In genomic region chr15:62119926-62120273, GRCh38 we compare ENCODE assay signal across 13 cellular contexts. TPM values are rescaled to one million over a fixed set of nuclear protein-coding genes. Genes with fewer than 3 reads are reported as not detected.
A peak's percentile ranks its signal among the peaks of the same experiment; 100 is the strongest.
DNase-seq lines count a peak whose midpoint lies in the region; ATAC-seq and TF ChIP-seq lines count a peak whose summit lies in the region.
"Had no signal": no experiment of that assay in that cellular context is flagged by ENCODE, and none has a peak within 500 bp of the region (broad histone marks: within the 10 kb centered on the region; RNA-seq: fewer than 3 reads in every experiment).

No MANE protein-coding gene starts in this region.

- H3K4me3 Mint-ChIP-seq in T-helper 1 cell treated with Interleukin-12 subunit alpha and Interleukin-12 subunit beta and Interleukin-4 antibody, amounts not matched to agents 30 μg/mL and 1 μg/mL, for 36 hours = no peak overlapping the region
- H3K4me3 Mint-ChIP-seq: activated B cell treated with CpG ODN at 0.5 μM for 24 hours had no signal

- H3K27ac ChIP-seq in Peyer's patch = peak overlapping the region in 3 of 4 donors; percentile 16 to 78 (median 70)
- H3K27ac ChIP-seq in esophagus (ENCODE audit: low read depth in 2 of 2, low read length in 1 of 2) = peak overlapping the region; percentile 42 to 47
- H3K27ac ChIP-seq in smooth muscle cell (ENCODE audit: low read depth) = peak overlapping the region; percentile 94
- no peak overlapping the region for H3K27ac ChIP-seq in caudate nucleus (ENCODE audit: low read depth, low read length)
- H3K27ac ChIP-seq: ovary had no signal

- H3K9me3 Mint-ChIP-seq in T-helper 1 cell treated with Interleukin-12 subunit alpha and Interleukin-12 subunit beta and Interleukin-4 antibody, amounts not matched to agents 30 μg/mL and 1 μg/mL, for 36 hours = no peaks in the 10 kb centered on the region
- H3K9me3 Mint-ChIP-seq: activated B cell treated with CpG ODN at 0.5 μM for 24 hours had no signal

- H3K4me1 ChIP-seq in Peyer's patch (peaks cover 0 to 18% (median 0%) of the 10 kb centered on the region in 4 donors), esophagus (ENCODE audit: control insufficient read depth in 2 of 2, insufficient read depth in 2 of 2, low read length in 1 of 2) (peaks cover 0 to 8% of the 10 kb centered on the region in 2 donors), smooth muscle cell (ENCODE audit: low read depth) (peaks cover 6% of the 10 kb centered on the region)

- H3K79me2 ChIP-seq in smooth muscle cell (ENCODE audit: low read depth) = no peaks in the 10 kb centered on the region

- peak overlapping the region; percentile 23 for H2AFZ ChIP-seq in smooth muscle cell (ENCODE audit: low read depth)

- no peak overlapping the region for H3K4me3 ChIP-seq in Peyer's patch
- H3K4me3 ChIP-seq in esophagus (ENCODE audit: low read depth in 1 of 2, low read length in 2 of 2) = no peak overlapping the region
- H3K4me3 ChIP-seq in smooth muscle cell = no peak overlapping the region
- H3K4me3 ChIP-seq: ovary had no signal

- H3K36me3 Mint-ChIP-seq in T-helper 1 cell treated with Interleukin-12 subunit alpha and Interleukin-12 subunit beta and Interleukin-4 antibody, amounts not matched to agents 30 μg/mL and 1 μg/mL, for 36 hours (ENCODE audit: low read depth) = no peaks in the 10 kb centered on the region

- no peak for ATAC-seq in GM19395 (IDR thresholded peaks at IDR 0.05; ENCODE audit: unreplicated experiment)

- peaks cover 46% of the 10 kb centered on the region for H3K4me1 Mint-ChIP-seq in T-helper 1 cell treated with Interleukin-12 subunit alpha and Interleukin-12 subunit beta and Interleukin-4 antibody, amounts not matched to agents 30 μg/mL and 1 μg/mL, for 36 hours (ENCODE audit: low read depth)

- 91 to 93% methylated on average over 3 of the region's 3 CpGs for WGBS in esophagus, 2 donors
- 93% methylated on average over 3 of the region's 3 CpGs for WGBS in smooth muscle cell (ENCODE audit: low lambda C conversion rate)

- H3K27me3 ChIP-seq in Peyer's patch (no peaks in the 10 kb centered on the region), esophagus (ENCODE audit: control insufficient read depth in 1 of 2, insufficient read depth in 2 of 2, low read length in 2 of 2) (no peaks in the 10 kb centered on the region), smooth muscle cell (ENCODE audit: low read depth) (no peaks in the 10 kb centered on the region)
- H3K27me3 ChIP-seq: ovary had no signal

- TF ChIP-seq CTCF in Peyer's patch (IDR thresholded peaks at IDR 0.05) = no peak
- no peak for TF ChIP-seq CTCF in smooth muscle cell (IDR thresholded peaks at IDR 0.05; ENCODE audit: borderline replicate concordance, insufficient read depth, poor library complexity, severe bottlenecking)

- no peak for TF ChIP-seq POLR2A in Peyer's patch (IDR thresholded peaks at IDR 0.05)

- H3K27me3 Mint-ChIP-seq in T-helper 1 cell treated with Interleukin-12 subunit alpha and Interleukin-12 subunit beta and Interleukin-4 antibody, amounts not matched to agents 30 μg/mL and 1 μg/mL, for 36 hours (ENCODE audit: low read depth) = no peaks in the 10 kb centered on the region

- H3K27ac Mint-ChIP-seq in T-helper 1 cell treated with Interleukin-12 subunit alpha and Interleukin-12 subunit beta and Interleukin-4 antibody, amounts not matched to agents 30 μg/mL and 1 μg/mL, for 36 hours = peak overlapping the region; percentile 55
- H3K27ac Mint-ChIP-seq: activated B cell treated with CpG ODN at 0.5 μM for 24 hours had no signal

- DNase-seq in T-helper 1 cell (no peak), Peyer's patch (no peak), smooth muscle cell (lab: John Stamatoyannopoulos, UW; ENCODE audit: unreplicated experiment) (no peak), GDM1 (lab: John Stamatoyannopoulos, UW) (no peak), caudate nucleus (lab: John Stamatoyannopoulos, UW) (no peak)
- DNase-seq: activated B cell treated with CpG ODN at 0.5 μM for 24 hours, activated gamma-delta T cell, ovary had no signal

- no peaks in the 10 kb centered on the region for H3K9me3 ChIP-seq in Peyer's patch
- no peaks in the 10 kb centered on the region for H3K9me3 ChIP-seq in esophagus (ENCODE audit: control insufficient read depth in 2 of 2, insufficient read depth in 1 of 2, low read depth in 1 of 2, low read length in 1 of 2)
- no peaks in the 10 kb centered on the region for H3K9me3 ChIP-seq in smooth muscle cell (replicated peaks; ENCODE audit: low read depth)
- H3K9me3 ChIP-seq: ovary had no signal

- peaks cover 20% of the 10 kb centered on the region for H3F3A ChIP-seq in smooth muscle cell (ENCODE audit: low read depth)

- no peaks in the 10 kb centered on the region for H4K20me1 ChIP-seq in smooth muscle cell (ENCODE audit: low read depth)

- H3K9ac ChIP-seq in smooth muscle cell (ENCODE audit: low read depth) = peak overlapping the region; percentile 44

- peak overlapping the region; percentile 79 for H3K4me2 ChIP-seq in smooth muscle cell

- H3K36me3 ChIP-seq in Peyer's patch (no peaks in the 10 kb centered on the region), esophagus (ENCODE audit: control insufficient read depth in 2 of 2, insufficient read depth in 2 of 2, low read length in 1 of 2) (no peaks in the 10 kb centered on the region), smooth muscle cell (ENCODE audit: low read depth) (no peaks in the 10 kb centered on the region)
- H3K36me3 ChIP-seq: ovary had no signal

RNA-seq across cellular contexts. Expression of gene C2CD4B, which starts 45.2 kb away (rescaled TPM):
- 1 to 10 TPM; 1.8 to 9.9 (median 3.5) TPM for total RNA-seq in Peyer's patch
- polyA plus RNA-seq in esophagus = under 1 TPM; 0.29 TPM
- total RNA-seq in smooth muscle cell = 0.72 and 0.81 TPM in 2 replicates
- 0.71 and 0.98 TPM in 2 replicates for polyA plus RNA-seq in smooth muscle cell
- total RNA-seq: activated B cell treated with CpG ODN at 0.5 μM for 24 hours, H4 had no signal

RNA-seq across cellular contexts. Expression of gene C2CD4A, which starts 53.1 kb away (rescaled TPM):
- 1 to 10 TPM in 1 of 4 donors, under 1 TPM in 1, not detected in 2; 0.18 to 1.7 TPM for total RNA-seq in Peyer's patch
- under 1 TPM; 0.04 to 0.13 TPM for polyA plus RNA-seq in esophagus
- total RNA-seq in smooth muscle cell = 0.13 TPM in 1 of 2 replicates, not detected in the other
- 0.35 and 0.66 TPM in 2 replicates for polyA plus RNA-seq in smooth muscle cell
- total RNA-seq: activated B cell treated with CpG ODN at 0.5 μM for 24 hours, H4, temporal lobe had no signal

RNA-seq across cellular contexts. Expression of gene VPS13C, which starts 59.7 kb away (rescaled TPM):
- total RNA-seq in Peyer's patch = 100 to 1,000 TPM in 1 of 4 donors, 10 to 100 TPM in 3; 65.1 to 111 (median 70.4) TPM
- polyA plus RNA-seq in esophagus = 1 to 10 TPM; 3.5 to 3.6 TPM
- 33.8 and 36.9 TPM in 2 replicates for total RNA-seq in smooth muscle cell
- polyA plus RNA-seq in smooth muscle cell = 2.8 and 6.2 TPM in 2 replicates
